In the genomic region with DNA sequence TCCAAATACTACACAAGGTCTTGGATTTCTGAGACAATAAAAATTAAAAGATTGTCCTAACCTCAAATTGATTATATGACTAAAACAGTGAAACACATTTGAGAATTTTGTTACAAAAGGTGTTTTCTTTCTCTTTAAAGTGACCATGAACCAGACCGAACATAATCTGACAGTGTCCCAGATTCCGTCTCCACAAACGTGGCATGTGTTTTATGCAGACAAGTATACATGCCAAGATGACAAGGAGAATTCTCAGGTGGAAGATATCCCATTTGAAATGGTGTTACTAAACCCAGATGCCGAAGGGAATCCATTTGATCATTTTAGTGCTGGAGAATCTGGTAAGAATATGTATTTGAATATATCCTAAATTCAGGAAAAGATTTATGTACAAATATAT, we compare ENCODE assay signal across 27 cellular contexts.
"Had no signal": no experiment of that assay in that cellular context is flagged by ENCODE, and none has a peak within 500 bp of the region (broad histone marks: within the 10 kb centered on the region; RNA-seq: fewer than 3 reads in every experiment).

No MANE protein-coding gene starts in this region.

- H3K36me3 ChIP-seq: prostate gland had no signal

- H3K9me3 ChIP-seq: esophagus squamous epithelium, heart right ventricle, left ventricle myocardium inferior, lower lobe of right lung, prostate gland, right atrium auricular region, sigmoid colon, spleen, thoracic aorta, tibial nerve, upper lobe of left lung had no signal

- FAIRE-seq: urothelium cell line had no signal

- DNase-seq: dermis blood vessel endothelial cell; effector memory CD4-positive, alpha-beta T cell; erythroblast; esophagus squamous epithelium; foreskin melanocyte; glutamatergic neuron; heart right ventricle; hippocampal formation; left cardiac atrium; left ventricle myocardium inferior; lower lobe of right lung; naive thymus-derived CD8-positive, alpha-beta T cell; nephron progenitor cell; nucleus accumbens; sigmoid colon; spleen; stimulated activated CD4-positive, alpha-beta T cell treated with anti-CD3 and anti-CD28 coated beads, Interleukin-4, amount 100 ng/mL, for 4 hours; stimulated activated naive CD8-positive, alpha-beta T cell treated with anti-CD3 and anti-CD28 coated beads, Interleukin-15, Interleukin-2, amounts not matched to agents 100 U/mL and 50 U/mL, for 24 hours; substantia nigra; upper lobe of left lung had no signal

- H3K4me1 ChIP-seq: esophagus squamous epithelium, lower lobe of right lung, prostate gland, right atrium auricular region, sigmoid colon, tibial nerve, upper lobe of left lung had no signal

- H3K27me3 ChIP-seq: esophagus squamous epithelium, heart right ventricle, right atrium auricular region, sigmoid colon, spleen, tibial nerve, upper lobe of left lung had no signal

- H3K4me3 ChIP-seq: coronary artery, esophagus squamous epithelium, heart right ventricle, left ventricle myocardium inferior, lower lobe of right lung, prostate gland, right atrium auricular region, sigmoid colon, spleen, thoracic aorta, tibial nerve, upper lobe of left lung had no signal

- ATAC-seq: heart right ventricle; left cardiac atrium; lower lobe of right lung; naive thymus-derived CD8-positive, alpha-beta T cell; stimulated activated memory B cell treated with anti-CD40 and anti-IgM and Interleukin-4, amounts not matched to agents 10 μg/mL and 1 μg/mL and 100 μg/mL, for 72 hours; stimulated activated naive CD8-positive, alpha-beta T cell treated with anti-CD3 and anti-CD28 coated beads, Interleukin-15, Interleukin-2, amounts not matched to agents 100 U/mL and 50 U/mL, for 24 hours had no signal

- H3K27ac ChIP-seq: coronary artery, esophagus squamous epithelium, heart right ventricle, left ventricle myocardium inferior, lower lobe of right lung, prostate gland, right atrium auricular region, sigmoid colon, spleen, thoracic aorta, tibial nerve, upper lobe of left lung had no signal
